ENCODE assay signal across 23 cellular contexts in genomic region chr10:71159892-71160291, GRCh38.
"Had no signal": no experiment of that assay in that cellular context is flagged by ENCODE, and none has a peak within 500 bp of the region (broad histone marks: within the 10 kb centered on the region; RNA-seq: fewer than 3 reads in every experiment).

No MANE protein-coding gene starts in this region.

- DNase-seq: activated CD4-positive, alpha-beta memory T cell treated with anti-CD3 and anti-CD28 coated beads, Interleukin-2, amount 10 ng/mL, durations not matched to agents 7 days and 5 days; activated CD4-positive, alpha-beta T cell treated with anti-CD3 and anti-CD28 coated beads for 1 hour; activated CD4-positive, alpha-beta T cell treated with anti-CD3 and anti-CD28 coated beads for 4 hours; activated CD4-positive, alpha-beta T cell treated with anti-CD3 and anti-CD28 coated beads, Interleukin-2, amount 10 ng/mL, durations not matched to agents 7 days and 5 days; activated CD4-positive, alpha-beta T cell treated with anti-CD3 and anti-CD28 coated beads, Interleukin-2, amount 50 U/mL, for 4 hours; activated CD8-positive, alpha-beta memory T cell treated with anti-CD3 and anti-CD28 coated beads, Interleukin-2, amount 50 U/mL, for 48 hours; activated gamma-delta T cell; activated naive CD4-positive, alpha-beta T cell; activated naive CD4-positive, alpha-beta T cell treated with anti-CD3 and anti-CD28 coated beads, Interleukin-2, amount 10 ng/mL, durations not matched to agents 7 days and 5 days; activated naive CD8-positive, alpha-beta T cell treated with anti-CD3 and anti-CD28 coated beads, Interleukin-2, amount 10 ng/mL, durations not matched to agents 7 days and 5 days; activated T-cell treated with anti-CD3 and anti-CD28 coated beads for 4 hours; activated T-cell treated with anti-CD3 and anti-CD28 coated beads, Interleukin-2, amount 50 U/mL, for 24 hours; activated T-cell treated with anti-CD3 and anti-CD28 coated beads, Interleukin-2, amount 50 U/mL, for 72 hours; central memory CD4-positive, alpha-beta T cell; cerebellar nuclear complex; colonic mucosa; effector CD8-positive, alpha-beta T cell; esophagus squamous epithelium; head of caudate nucleus; T-helper 17 cell; T1000 had no signal

- ATAC-seq: activated naive CD4-positive, alpha-beta T cell treated with anti-CD3 and anti-CD28 coated beads, Interleukin-2, amount 50 U/mL, for 72 hours; activated T-cell treated with anti-CD3 and anti-CD28 coated beads, Interleukin-2, amount 50 U/mL, for 72 hours; T-helper 17 cell; WTC11 had no signal
